Comparison of ENCODE assay signal across 10 cellular contexts in the genomic region with DNA sequence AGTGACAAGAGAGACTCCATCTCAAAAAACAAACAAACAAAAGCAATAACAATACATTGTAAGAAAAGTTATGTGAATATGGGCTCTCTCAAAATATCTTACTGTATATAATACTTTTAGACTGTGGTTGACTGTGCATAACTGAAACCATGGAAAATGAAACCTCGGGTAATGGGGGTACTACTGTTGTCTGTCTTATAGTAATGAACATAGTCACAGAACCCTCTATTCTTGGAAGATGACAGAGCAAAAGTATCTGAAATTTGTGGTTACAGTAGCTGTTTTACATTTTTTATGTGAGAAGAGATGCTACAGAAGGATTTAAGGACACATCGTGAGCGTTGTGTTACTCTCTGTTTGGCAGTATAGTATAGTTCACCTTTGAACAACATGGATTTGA.
DNase-seq lines count a peak whose midpoint lies in the region; ATAC-seq and TF ChIP-seq lines count a peak whose summit lies in the region.
"Had no signal": no experiment of that assay in that cellular context is flagged by ENCODE, and none has a peak within 500 bp of the region (broad histone marks: within the 10 kb centered on the region; RNA-seq: fewer than 3 reads in every experiment).

No MANE protein-coding gene starts in this region.

- H3K27ac ChIP-seq in colonic mucosa: no peak overlapping the region
- no peak overlapping the region for H3K27ac ChIP-seq in endodermal cell (ENCODE audit: low read depth, low read length)

- H3K36me3 ChIP-seq in colonic mucosa: no peaks in the 10 kb centered on the region
- H3K36me3 ChIP-seq in endodermal cell (ENCODE audit: control insufficient read depth, insufficient read depth, low read length): no peaks in the 10 kb centered on the region

- H3K4me1 ChIP-seq in colonic mucosa (no peaks in the 10 kb centered on the region), endodermal cell (ENCODE audit: control insufficient read depth, insufficient read depth, low read length) (peaks cover 20% of the 10 kb centered on the region)

- H3K36me3 Mint-ChIP-seq in IgD-negative memory B cell: peaks cover 4% of the 10 kb centered on the region
- no peaks in the 10 kb centered on the region for H3K36me3 Mint-ChIP-seq in dendritic cell treated with granulocyte-macrophage colony-stimulating factor and Interleukin-4, amounts not matched to agents 40 ng/mL and 50 ng/mL, for 4 days (ENCODE audit: low read depth)
- H3K36me3 Mint-ChIP-seq in endodermal cell (ENCODE audit: low read depth): peaks cover 6% of the 10 kb centered on the region

- H3K4me1 Mint-ChIP-seq in IgD-negative memory B cell (peaks cover 48 to 62% (median 49%) of the 10 kb centered on the region in 3 donors), endodermal cell (peaks cover 40% of the 10 kb centered on the region)
- H3K4me1 Mint-ChIP-seq in dendritic cell treated with granulocyte-macrophage colony-stimulating factor and Interleukin-4, amounts not matched to agents 40 ng/mL and 50 ng/mL, for 4 days (ENCODE audit: low read depth): peaks cover 52% of the 10 kb centered on the region

- H3K27me3 Mint-ChIP-seq in IgD-negative memory B cell: no peaks in the 10 kb centered on the region
- no peaks in the 10 kb centered on the region for H3K27me3 Mint-ChIP-seq in dendritic cell treated with granulocyte-macrophage colony-stimulating factor and Interleukin-4, amounts not matched to agents 40 ng/mL and 50 ng/mL, for 4 days
- no peaks in the 10 kb centered on the region for H3K27me3 Mint-ChIP-seq in endodermal cell (ENCODE audit: insufficient read depth)

- H3K9me3 Mint-ChIP-seq in IgD-negative memory B cell: no peaks in the 10 kb centered on the region
- no peaks in the 10 kb centered on the region for H3K9me3 Mint-ChIP-seq in dendritic cell treated with granulocyte-macrophage colony-stimulating factor and Interleukin-4, amounts not matched to agents 40 ng/mL and 50 ng/mL, for 4 days
- H3K9me3 Mint-ChIP-seq in endodermal cell: peaks cover 8% of the 10 kb centered on the region

- DNase-seq in AG10803 (ENCODE audit: low read depth) (peak; percentile 36), colonic mucosa (no peak), endodermal cell (no peak), A172 (ENCODE audit: low spot score) (no peak)
- DNase-seq in stimulated activated CD4-positive, alpha-beta T cell treated with anti-CD3 and anti-CD28 coated beads, Interleukin-4, amount 100 ng/mL, for 4 hours: no peak
- DNase-seq: NCI-H2029 treated with DMSO at 0.1 percent for 48 hours had no signal

- ATAC-seq in GM19328 (IDR thresholded peaks at IDR 0.05; ENCODE audit: unreplicated experiment): peak; percentile 45
- ATAC-seq: GM23338 had no signal

- peak overlapping the region; percentile 1 to 49 (median 20) for H3K4me3 Mint-ChIP-seq in IgD-negative memory B cell
- peak overlapping the region; percentile 34 for H3K4me3 Mint-ChIP-seq in dendritic cell treated with granulocyte-macrophage colony-stimulating factor and Interleukin-4, amounts not matched to agents 40 ng/mL and 50 ng/mL, for 4 days
- H3K4me3 Mint-ChIP-seq in endodermal cell: no peak overlapping the region
- H3K4me3 Mint-ChIP-seq: GM23338 had no signal

- intact Hi-C loops in dendritic cell treated with granulocyte-macrophage colony-stimulating factor and Interleukin-4, amounts not matched to agents 40 ng/mL and 50 ng/mL, for 4 days (cut with micrococcal nuclease): no loop called here
- intact Hi-C loops in colonic mucosa (cut with DNase I): no loop called here

- H3K9me3 ChIP-seq in colonic mucosa: no peaks in the 10 kb centered on the region
- peaks cover 4% of the 10 kb centered on the region for H3K9me3 ChIP-seq in endodermal cell (ENCODE audit: control insufficient read depth, low read length)

- H3K27me3 ChIP-seq in colonic mucosa: no peaks in the 10 kb centered on the region
- no peaks in the 10 kb centered on the region for H3K27me3 ChIP-seq in endodermal cell (ENCODE audit: control insufficient read depth, insufficient read depth, low read length, poor library complexity, severe bottlenecking)

- H3K4me3 ChIP-seq in AG10803 (ENCODE audit: low read length) (no peak overlapping the region), colonic mucosa (no peak overlapping the region), endodermal cell (ENCODE audit: low read length) (no peak overlapping the region)
- H3K4me3 ChIP-seq: GM23338 had no signal

- WGBS in endodermal cell (ENCODE audit: insufficient coverage in 1 of 2, insufficient read length in 1 of 2), 2 experiments: 95 to 97% methylated on average over 2 to 3 of the region's 3 CpGs

- peak overlapping the region in 2 of 3 donors; percentile 73 to 74 for H3K27ac Mint-ChIP-seq in IgD-negative memory B cell
- H3K27ac Mint-ChIP-seq in dendritic cell treated with granulocyte-macrophage colony-stimulating factor and Interleukin-4, amounts not matched to agents 40 ng/mL and 50 ng/mL, for 4 days: no peak overlapping the region
- H3K27ac Mint-ChIP-seq in endodermal cell: no peak overlapping the region
- H3K27ac Mint-ChIP-seq: GM23338 had no signal

- no peak overlapping the region for H3K9ac ChIP-seq in colonic mucosa (ENCODE audit: low read depth in 2 of 2, low read length in 2 of 2)
- H3K9ac ChIP-seq in endodermal cell (ENCODE audit: extremely low read depth, low read length, poor library complexity, severe bottlenecking): no peak overlapping the region

- no peak for TF ChIP-seq CTCF in AG10803 (conservative IDR thresholded peaks at IDR 0.05; ENCODE audit: low read length)
- TF ChIP-seq CTCF in colonic mucosa (IDR thresholded peaks at IDR 0.05): no peak
- TF ChIP-seq CTCF in endodermal cell (conservative IDR thresholded peaks at IDR 0.05): no peak

Comparison
In these comparisons a context has a peak if more than half of its experiments do, and no peak if none do; other contexts are left out.
1. H3K27ac Mint-ChIP-seq: peak in IgD-negative memory B cell (2 of 3); none in dendritic cell treated with granulocyte-macrophage colony-stimulating factor and Interleukin-4, amounts not matched to agents 40 ng/mL and 50 ng/mL, for 4 days (single experiment) and endodermal cell (single experiment).